29 cellular contexts compared by ENCODE assay signal in the genomic region with DNA sequence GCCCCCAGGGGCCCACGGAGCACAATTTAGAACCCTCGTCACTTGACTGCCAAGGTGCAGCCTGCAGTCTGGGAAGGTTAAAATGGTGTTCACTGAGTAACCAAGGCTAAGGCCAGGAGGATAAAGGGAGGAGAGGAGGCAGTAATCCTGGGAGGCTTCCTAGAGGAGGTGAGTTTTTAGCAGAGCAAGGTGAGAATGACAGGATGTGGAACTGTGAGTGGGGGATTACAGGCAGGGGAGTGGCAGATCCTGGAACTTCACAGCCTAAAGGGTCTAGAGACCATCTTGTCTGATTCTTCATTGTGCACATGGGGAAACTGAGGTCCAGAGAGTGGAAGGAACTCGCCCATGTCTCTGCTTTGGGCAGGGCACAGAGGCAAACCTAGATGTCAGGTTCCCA.
"Had no signal": no experiment of that assay in that cellular context is flagged by ENCODE, and none has a peak within 500 bp of the region (broad histone marks: within the 10 kb centered on the region; RNA-seq: fewer than 3 reads in every experiment).

No MANE protein-coding gene starts in this region.

- H3K9me3 ChIP-seq: esophagus squamous epithelium, gastrocnemius medialis, heart right ventricle, left lung, lower lobe of right lung, mucosa of descending colon had no signal

- H3K36me3 Mint-ChIP-seq: mesothelial cell of epicardium, naive B cell had no signal

- H3K4me1 Mint-ChIP-seq: endodermal cell, naive B cell had no signal

- H3K36me3 ChIP-seq: esophagus squamous epithelium, gastrocnemius medialis, left lung, lower lobe of right lung had no signal

- ATAC-seq: esophagus mucosa, gastrocnemius medialis, heart right ventricle, left cardiac atrium, left lung, left ventricle myocardium superior, lower lobe of right lung, mucosa of descending colon had no signal

- H3K4me1 ChIP-seq: esophagus squamous epithelium, gastrocnemius medialis, heart right ventricle, left lung, lower lobe of right lung had no signal

- H3K27ac Mint-ChIP-seq: endodermal cell, mesothelial cell of epicardium, naive B cell had no signal

- H3K4me3 Mint-ChIP-seq: endodermal cell, mesothelial cell of epicardium had no signal

- FAIRE-seq: colon, endometrium, islet of Langerhans, keratinocyte had no signal

- H3K4me3 ChIP-seq: coronary artery, dorsolateral prefrontal cortex, esophagus squamous epithelium, gastrocnemius medialis, heart right ventricle, left lung, lower lobe of right lung, mucosa of descending colon had no signal

- H3K27ac ChIP-seq: coronary artery, dorsolateral prefrontal cortex, epithelial cell of prostate, esophagus squamous epithelium, gastrocnemius medialis, heart right ventricle, left lung, lower lobe of right lung had no signal

- H3K27me3 ChIP-seq: gastrocnemius medialis, heart right ventricle, left lung had no signal

- H3K9me3 Mint-ChIP-seq: endodermal cell, mesothelial cell of epicardium, naive B cell had no signal

- DNase-seq: dermis blood vessel endothelial cell; dorsolateral prefrontal cortex; effector CD4-positive, alpha-beta T cell; effector memory CD4-positive, alpha-beta T cell; endodermal cell; erythroblast; esophagus squamous epithelium; foreskin fibroblast; foreskin melanocyte; gastrocnemius medialis; glutamatergic neuron; head of caudate nucleus; heart right ventricle; hippocampal formation; left cardiac atrium; left lung; left ventricle myocardium superior; lower lobe of right lung; mesenchymal stem cell; mucosa of descending colon; naive B cell had no signal
